Comparison of ENCODE assay signal across 8 cellular contexts in genomic region chr1:155273134-155273982, GRCh38. TPM values are rescaled to one million over a fixed set of nuclear protein-coding genes. Genes with fewer than 3 reads are reported as not detected.
A peak's percentile ranks its signal among the peaks of the same experiment; 100 is the strongest.
DNase-seq lines count a peak whose midpoint lies in the region; ATAC-seq lines count a peak whose summit lies in the region.

TSS of gene CLK2 (minus strand) at chr1:155273504. CDS start at chr1:155270977, 2,527 bp downstream.

- DNase-seq in NCI-H748 treated with DMSO at 0.1 percent for 48 hours (lab: John Stamatoyannopoulos, UW) (peak; percentile 90), cortex of kidney (lab: John Stamatoyannopoulos, UW) (peak; percentile 39), left lobe of liver (ENCODE audit: low spot score) (peak; percentile 97)
- peak; percentile 94 for DNase-seq in activated CD4-positive, alpha-beta T cell treated with anti-CD3 and anti-CD28 coated beads, Interleukin-2, amount 50 U/mL, for 1 hour
- DNase-seq in stimulated activated CD4-positive, alpha-beta T cell treated with anti-CD3 and anti-CD28 coated beads, Interleukin-2, amount 100 ng/mL, for 4 hours (ENCODE audit: low read depth): peak; percentile 96

- H4K20me1 ChIP-seq in BLaER1 treated with 17β-estradiol and CSF1 and Interleukin-3, amounts not matched to agents 10 nM and 100 nM: peaks cover 22 to 41% (median 34%) of the 10 kb centered on the region in 11 experiments; a peak in 19 of 22 replicates

- peak within 1 kb of the TSS; percentile 85 to 92 (median 88) for H3K9ac ChIP-seq in BLaER1 treated with 17β-estradiol and CSF1 and Interleukin-3, amounts not matched to agents 10 nM and 100 nM

- H3K4me2 ChIP-seq in BLaER1 treated with 17β-estradiol and CSF1 and Interleukin-3, amounts not matched to agents 10 nM and 100 nM: peak within 1 kb of the TSS; percentile 86 to 98 (median 95)

- peak within 1 kb of the TSS; percentile 75 to 93 (median 83) for H3K27ac ChIP-seq in BLaER1 treated with 17β-estradiol and CSF1 and Interleukin-3, amounts not matched to agents 10 nM and 100 nM

- ATAC-seq in GM19372 (IDR thresholded peaks at IDR 0.05; ENCODE audit: low read depth, unreplicated experiment) (peak; percentile 70), HG03558 (IDR thresholded peaks at IDR 0.05; ENCODE audit: extremely low read depth, unreplicated experiment) (peak; percentile 55), left lobe of liver (peak; percentile 82)

- peak within 1 kb of the TSS; percentile 70 to 87 (median 77) for H3K4me3 ChIP-seq in BLaER1 treated with 17β-estradiol and CSF1 and Interleukin-3, amounts not matched to agents 10 nM and 100 nM

- peaks cover 24 to 43% (median 39%) of the 10 kb centered on the region in 10 experiments for H3K4me1 ChIP-seq in BLaER1 treated with 17β-estradiol and CSF1 and Interleukin-3, amounts not matched to agents 10 nM and 100 nM

- H3K36me3 ChIP-seq in BLaER1 treated with 17β-estradiol and CSF1 and Interleukin-3, amounts not matched to agents 10 nM and 100 nM: peaks cover 28 to 38% (median 35%) of the 10 kb centered on the region in 11 experiments

- H3K9me3 ChIP-seq in BLaER1 treated with 17β-estradiol and CSF1 and Interleukin-3, amounts not matched to agents 10 nM and 100 nM (replicated peaks in 1 of 11): no peaks in the 10 kb centered on the region

- no peaks in the 10 kb centered on the region for H3K27me3 ChIP-seq in BLaER1 treated with 17β-estradiol and CSF1 and Interleukin-3, amounts not matched to agents 10 nM and 100 nM

RNA-seq across cellular contexts. Expression of gene CLK2, which starts in this region (rescaled TPM):
- 22.6 TPM for total RNA-seq in left lobe of liver

Comparison
In these comparisons a context has a peak if more than half of its experiments do, and no peak if none do; other contexts are left out.
1. Peak in every context shown above with its lines: DNase-seq, ATAC-seq, H3K4me3 ChIP-seq and H3K27ac ChIP-seq.
2. DNase-seq: peak in every context shown above with its lines; median percentile 97 in left lobe of liver; 96 in stimulated activated CD4-positive, alpha-beta T cell treated with anti-CD3 and anti-CD28 coated beads, Interleukin-2, amount 100 ng/mL, for 4 hours; 94 in activated CD4-positive, alpha-beta T cell treated with anti-CD3 and anti-CD28 coated beads, Interleukin-2, amount 50 U/mL, for 1 hour; 90 in NCI-H748 treated with DMSO at 0.1 percent for 48 hours; 39 in cortex of kidney.